ENCODE assay signal across 8 cellular contexts in genomic region chr5:52709171-52709925, GRCh38.
A peak's percentile ranks its signal among the peaks of the same experiment; 100 is the strongest.
DNase-seq lines count a peak whose midpoint lies in the region; ATAC-seq, FAIRE-seq and TF ChIP-seq lines count a peak whose summit lies in the region.

No MANE protein-coding gene starts in this region.

- DNase-seq in endothelial cell (ENCODE audit: low spot score) (peak; percentile 8), urothelium cell line (ENCODE audit: low spot score) (peak; percentile 40), NCI-H187 treated with DMSO at 0.1 percent for 48 hours (lab: John Stamatoyannopoulos, UW) (no peak), DMS79 (lab: John Stamatoyannopoulos, UW) (no peak), hepatic stellate cell (ENCODE audit: low spot score) (no peak)

- no peaks in the 10 kb centered on the region for H3K27me3 ChIP-seq in BLaER1

- H3K4me1 ChIP-seq in BLaER1: peaks cover 58% of the 10 kb centered on the region

- H3K9ac ChIP-seq in BLaER1: no peak overlapping the region

- peak overlapping the region; percentile 92 for H3K27ac Mint-ChIP-seq in endothelial cell (ENCODE audit: unreplicated experiment)

- H3K27me3 Mint-ChIP-seq in endothelial cell (ENCODE audit: unreplicated experiment): no peaks in the 10 kb centered on the region

- no peak for TF ChIP-seq CTCF in endothelial cell (IDR thresholded peaks at IDR 0.05; ENCODE audit: unreplicated experiment)

- peaks cover 44% of the 10 kb centered on the region for H3K4me1 Mint-ChIP-seq in endothelial cell (ENCODE audit: unreplicated experiment)

- H3K4me3 Mint-ChIP-seq in endothelial cell (ENCODE audit: unreplicated experiment): no peak overlapping the region

- H3K4me3 ChIP-seq in BLaER1: no peak overlapping the region

- no peaks in the 10 kb centered on the region for H3K36me3 Mint-ChIP-seq in endothelial cell (ENCODE audit: low read depth, unreplicated experiment)

- FAIRE-seq in urothelium cell line (lab: Jason Lieb, UNC): peak; percentile 76

- ATAC-seq in GM19395 (IDR thresholded peaks at IDR 0.05; ENCODE audit: unreplicated experiment): peak; percentile 71
- ATAC-seq in HG03565 (IDR thresholded peaks at IDR 0.05; ENCODE audit: unreplicated experiment): peak; percentile 84

- no peaks in the 10 kb centered on the region for H4K20me1 ChIP-seq in BLaER1

- H3K4me2 ChIP-seq in BLaER1: peak overlapping the region; percentile 29

- H3K9me3 Mint-ChIP-seq in endothelial cell (ENCODE audit: unreplicated experiment): no peaks in the 10 kb centered on the region

- no peaks in the 10 kb centered on the region for H3K36me3 ChIP-seq in BLaER1

- no peaks in the 10 kb centered on the region for H3K9me3 ChIP-seq in BLaER1

- no peak overlapping the region for H3K27ac ChIP-seq in BLaER1

Comparison
In these comparisons a context has a peak if more than half of its experiments do, and no peak if none do; other contexts are left out.
1. DNase-seq: peak in endothelial cell (single experiment) and urothelium cell line (single experiment); none in NCI-H187 treated with DMSO at 0.1 percent for 48 hours (single experiment), DMS79 (single experiment) and hepatic stellate cell (single experiment).